Comparison of ENCODE assay signal across 27 cellular contexts in the genomic region with DNA sequence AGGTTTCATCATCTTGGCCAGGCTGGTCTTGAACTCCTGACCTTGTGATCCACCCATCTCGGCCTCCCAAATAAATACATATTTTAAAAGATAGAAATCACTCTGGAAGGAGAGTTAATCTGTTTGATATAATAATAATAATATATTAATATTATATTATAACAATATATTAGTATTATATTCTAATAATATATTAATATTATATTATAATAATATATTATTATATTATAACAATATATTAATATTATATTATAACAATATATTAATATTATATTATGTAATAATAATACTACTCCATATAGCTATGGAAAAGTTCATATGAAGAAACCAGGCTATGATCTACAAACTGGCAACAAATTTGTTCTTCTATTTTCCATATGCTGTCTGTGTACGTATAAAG. TPM values are rescaled to one million over a fixed set of nuclear protein-coding genes. Genes with fewer than 3 reads are reported as not detected.
DNase-seq lines count a peak whose midpoint lies in the region; ATAC-seq, FAIRE-seq and TF ChIP-seq lines count a peak whose summit lies in the region.
"Had no signal": no experiment of that assay in that cellular context is flagged by ENCODE, and none has a peak within 500 bp of the region (broad histone marks: within the 10 kb centered on the region; RNA-seq: fewer than 3 reads in every experiment).

No MANE protein-coding gene starts in this region.

- in situ Hi-C loops in G401 (cut with HindIII; ENCODE audit: low sequenced_read_pairs) = no loop called here

- ATAC-seq in pancreas = no peak
- ATAC-seq in effector memory CD8-positive, alpha-beta T cell (replicated peaks) = no peak
- ATAC-seq: A549, HCT116 had no signal

- DNase-seq in pancreas = no peak
- DNase-seq in G401 (ENCODE audit: low spot score) = no peak
- DNase-seq in GDM1 (lab: John Stamatoyannopoulos, UW) = no peak
- no peak for DNase-seq in D721Med (ENCODE audit: insufficient read length, low spot score)
- no peak for DNase-seq in effector memory CD8-positive, alpha-beta T cell
- DNase-seq: ACHN; AML-193; BE2C; CD4-positive, alpha-beta T cell; CD8-positive, alpha-beta memory T cell; DMS53; DMS79 treated with DMSO at 0.1 percent for 48 hours; GF-D8; H9 had no signal

- H3K27ac Mint-ChIP-seq in effector memory CD8-positive, alpha-beta T cell = no peak overlapping the region
- H3K27ac Mint-ChIP-seq: CD14-positive monocyte; CD4-positive, alpha-beta T cell; GM23338 had no signal

- no peaks in the 10 kb centered on the region for H3K27me3 ChIP-seq in pancreas
- H3K27me3 ChIP-seq: BLaER1 treated with 17β-estradiol and CSF1 and Interleukin-3, amounts not matched to agents 10 nM and 100 nM had no signal

- TF ChIP-seq CTCF in pancreas (IDR thresholded peaks at IDR 0.05) = no peak
- TF ChIP-seq CTCF in D721Med (IDR thresholded peaks at IDR 0.05; ENCODE audit: insufficient read depth, missing control alignments) = no peak

- peak; percentile 93 for FAIRE-seq in A204.1 (lab: Jason Lieb, UNC)
- FAIRE-seq in TTC549 (lab: Jason Lieb, UNC) = peak; percentile 81
- FAIRE-seq in endometrium (lab: Jason Lieb, UNC) = peak; percentile 64
- FAIRE-seq in pancreas (lab: Jason Lieb, UNC) = peak; percentile 63
- FAIRE-seq in D721Med (lab: Jason Lieb, UNC) = no peak
- FAIRE-seq: GM12891, GM18507 had no signal

- no peaks in the 10 kb centered on the region for H3K36me3 Mint-ChIP-seq in effector memory CD8-positive, alpha-beta T cell (ENCODE audit: insufficient read depth)
- H3K36me3 Mint-ChIP-seq: CD14-positive monocyte; CD8-positive, alpha-beta memory T cell had no signal

- no peak overlapping the region for H3K4me3 ChIP-seq in pancreas
- H3K4me3 ChIP-seq: A549; BLaER1 treated with 17β-estradiol and CSF1 and Interleukin-3, amounts not matched to agents 10 nM and 100 nM; GM23338 had no signal

- no peaks in the 10 kb centered on the region for H3K9me3 ChIP-seq in pancreas
- H3K9me3 ChIP-seq: A549; BE2C; BLaER1 treated with 17β-estradiol and CSF1 and Interleukin-3, amounts not matched to agents 10 nM and 100 nM had no signal

- H3K4me1 ChIP-seq in pancreas = peaks cover 0 to 3% (median 0%) of the 10 kb centered on the region in 3 donors
- H3K4me1 ChIP-seq: A549, BE2C had no signal

- WGBS in pancreas, 2 donors = 90 to 93% methylated on average over 2 of the region's 2 CpGs

- no peak overlapping the region for H3K27ac ChIP-seq in pancreas
- H3K27ac ChIP-seq: 22Rv1; A549; BLaER1 treated with 17β-estradiol and CSF1 and Interleukin-3, amounts not matched to agents 10 nM and 100 nM had no signal

- H3K4me3 Mint-ChIP-seq in effector memory CD8-positive, alpha-beta T cell = no peak overlapping the region
- H3K4me3 Mint-ChIP-seq: CD14-positive monocyte; CD4-positive, alpha-beta T cell; CD8-positive, alpha-beta memory T cell; GM23338; H9 had no signal

- peaks cover 18 to 19% of the 10 kb centered on the region in 2 donors for H3K27me3 Mint-ChIP-seq in effector memory CD8-positive, alpha-beta T cell

- H3K36me3 ChIP-seq in pancreas = no peaks in the 10 kb centered on the region
- H3K36me3 ChIP-seq: BE2C; BLaER1 treated with 17β-estradiol and CSF1 and Interleukin-3, amounts not matched to agents 10 nM and 100 nM had no signal

- intact Hi-C loops in pancreas (cut with DNase I) = no loop called here

- H3K4me1 Mint-ChIP-seq in effector memory CD8-positive, alpha-beta T cell (ENCODE audit: low read depth in 2 of 2) = peaks cover 0 to 4% of the 10 kb centered on the region in 2 donors
- H3K4me1 Mint-ChIP-seq: CD14-positive monocyte had no signal

- H3K9me3 Mint-ChIP-seq in effector memory CD8-positive, alpha-beta T cell = no peaks in the 10 kb centered on the region
- H3K9me3 Mint-ChIP-seq: CD4-positive, alpha-beta T cell; CD8-positive, alpha-beta memory T cell; GM23338; H9 had no signal

RNA-seq across cellular contexts. Expression of a gene that starts 16.8 kb away (rescaled TPM):
- 100 to 1,000 TPM in 4 of 6 donors, 10 to 100 TPM in 2; 93.0 to 146 (median 118) TPM for total RNA-seq in pancreas
- 100 to 1,000 TPM; 208 to 238 TPM for polyA plus RNA-seq in pancreas
- not detected in 2 replicates for total RNA-seq in G401 (2014; rRNA removed; shearing (Covaris generic))
- total RNA-seq: CD4-positive, alpha-beta T cell; CD8-positive, alpha-beta memory T cell; Daoy; H4 had no signal
- polyA plus RNA-seq: CD14-positive monocyte had no signal

RNA-seq across cellular contexts. Expression of a gene that starts 28.1 kb away (rescaled TPM):
- total RNA-seq in pancreas = 10 to 100 TPM in 1 of 6 donors, 1 to 10 TPM in 5; 2.9 to 11.0 (median 4.4) TPM
- 10 to 100 TPM; 14.0 to 15.1 TPM for polyA plus RNA-seq in pancreas
- total RNA-seq in G401 (2014; rRNA removed; shearing (Covaris generic)) = 0.17 TPM in 1 of 2 replicates, not detected in the other

RNA-seq across cellular contexts. Expression of a gene that starts 57.3 kb away (rescaled TPM):
- total RNA-seq in pancreas = 10 to 100 TPM; 12.2 to 33.4 (median 16.7) TPM
- 10 to 100 TPM; 33.9 to 59.1 TPM for polyA plus RNA-seq in pancreas
- not detected in 2 replicates for total RNA-seq in G401 (2014; rRNA removed; shearing (Covaris generic))
- total RNA-seq: CD4-positive, alpha-beta T cell; CD8-positive, alpha-beta memory T cell; Daoy; GM23338; H4 had no signal
- polyA plus RNA-seq: CD14-positive monocyte; CD8-positive, alpha-beta memory T cell had no signal

RNA-seq across cellular contexts. Expression of a gene that starts 58.2 kb away (rescaled TPM):
- 10 to 100 TPM; 47.3 to 97.2 (median 87.4) TPM for total RNA-seq in pancreas
- polyA plus RNA-seq in pancreas = 100 to 1,000 TPM in 1 of 2 donors, 10 to 100 TPM in 1; 49.7 to 137 TPM
- total RNA-seq in G401 (2014; rRNA removed; shearing (Covaris generic)) = 29.9 and 42.9 TPM in 2 replicates

Comparison
In these comparisons a context has a peak if more than half of its experiments do, and no peak if none do; other contexts are left out.
1. RNA of a gene that starts 16.8 kb away (total RNA-seq): 93.0 to 146 TPM in pancreas; not detected in G401; every median in the first group is over 10 times any median in the second.
2. RNA of a gene that starts 57.3 kb away (total RNA-seq): 12.2 to 33.4 TPM in pancreas; not detected in G401; every median in the first group is over 10 times any median in the second.